ENCODE assay signal across 13 cellular contexts in the genomic region with DNA sequence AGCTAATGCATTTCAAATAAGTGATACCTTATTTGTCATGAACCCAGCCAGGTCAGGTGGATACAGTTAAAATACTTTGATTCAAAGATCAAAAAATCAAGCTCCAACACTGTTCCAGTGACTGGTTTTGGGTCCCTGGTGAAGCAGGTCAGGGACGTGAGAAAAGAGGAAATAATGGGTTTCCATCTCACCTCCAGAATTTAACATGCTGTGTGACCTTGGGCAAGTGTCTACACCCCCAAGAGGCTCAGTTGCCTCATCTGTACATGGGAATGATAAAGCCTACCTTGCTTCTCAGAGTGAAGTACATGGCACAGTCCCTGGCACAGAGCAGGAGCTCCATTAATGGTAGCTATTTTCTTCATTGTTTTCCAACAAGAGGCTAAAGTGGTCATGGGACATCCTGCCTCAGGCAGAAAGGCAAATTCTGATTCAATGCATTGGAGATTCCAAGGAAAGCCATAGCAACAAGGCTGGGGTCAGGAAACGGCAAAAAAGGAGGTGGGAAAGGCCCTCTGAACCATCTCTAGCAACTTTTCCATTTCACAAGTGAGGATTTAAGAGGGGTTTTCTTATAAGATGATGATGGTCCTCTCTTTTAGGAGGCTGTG.
DNase-seq lines count a peak whose midpoint lies in the region; ATAC-seq, FAIRE-seq and TF ChIP-seq lines count a peak whose summit lies in the region.
"Had no signal": no experiment of that assay in that cellular context is flagged by ENCODE, and none has a peak within 500 bp of the region (broad histone marks: within the 10 kb centered on the region; RNA-seq: fewer than 3 reads in every experiment).

No MANE protein-coding gene starts in this region.

- no TSS peak for BruUV-seq in GM12878 (replicated peaks; lab: Mats Ljungman, UMichigan)

- in situ Hi-C loops in GM12878 (cut with MboI): no loop called here

- no peaks in the 10 kb centered on the region; the same call in 1 of the 2 replicates for H3K9me3 ChIP-seq in BLaER1
- no peaks in the 10 kb centered on the region; the same call in 2 of the 3 replicates for H3K9me3 ChIP-seq in GM12878 (replicated peaks; ENCODE audit: control insufficient read depth, insufficient read depth, low read length)
- H3K9me3 ChIP-seq in muscle layer of duodenum (ENCODE audit: control insufficient read depth in 1 of 2, low read length in 2 of 2): no peaks in the 10 kb centered on the region
- H3K9me3 ChIP-seq: colonic mucosa, prostate gland had no signal

- peak overlapping the region; percentile 13; the same call in 1 of the 2 replicates for H2AFZ ChIP-seq in GM12878 (ENCODE audit: control insufficient read depth, low read depth, low read length)

- H3K79me2 ChIP-seq in GM12878 (ENCODE audit: control insufficient read depth, insufficient read depth, low read length): no peaks in the 10 kb centered on the region

- H3K4me1 ChIP-seq in BLaER1 (peaks cover 19% of the 10 kb centered on the region), GM12878 (ENCODE audit: control insufficient read depth, insufficient read depth, low read length) (peaks cover 13% of the 10 kb centered on the region; the same call in 1 of the 2 replicates), muscle layer of duodenum (ENCODE audit: control insufficient read depth in 1 of 2, insufficient read depth in 2 of 2, low read length in 2 of 2) (peaks cover 15 to 39% of the 10 kb centered on the region in 2 donors)
- H3K4me1 ChIP-seq: colonic mucosa, prostate gland had no signal

- no peak for TF ChIP-seq RAD21 in GM12878 (IDR thresholded peaks at IDR 0.05; ENCODE audit: insufficient read depth, low read depth, low read length)

- CTCF ChIA-PET in GM12878 (lab: Yijun Ruan, JAX): interaction anchor here (1.0 to 4.6 kb wide), 3 partner anchors 13 to 17 kb away, joined by 3 to 24 read pairs (median 3); no protein-coding TSS in a partner anchor

- H4K20me1 ChIP-seq in BLaER1 (no peaks in the 10 kb centered on the region), GM12878 (ENCODE audit: control insufficient read depth, insufficient read depth) (no peaks in the 10 kb centered on the region)

- 0% methylated on average over 2 of the region's 2 CpGs for WGBS in GM12878 (ENCODE audit: insufficient coverage, insufficient replicate concordance, low lambda C conversion rate, missing lambda C conversion rate)

- H3K36me3 ChIP-seq in BLaER1 (no peaks in the 10 kb centered on the region), GM12878 (ENCODE audit: control insufficient read depth in 2 of 2, insufficient read depth in 2 of 2, low read length in 1 of 2) (no peaks in the 10 kb centered on the region), muscle layer of duodenum (ENCODE audit: control insufficient read depth in 1 of 2, insufficient read depth in 2 of 2, low read length in 2 of 2) (no peaks in the 10 kb centered on the region)
- H3K36me3 ChIP-seq: colonic mucosa, prostate gland had no signal

- H3K4me3 ChIP-seq in BLaER1 (no peak overlapping the region), GM12878 (no peak overlapping the region), muscle layer of duodenum (ENCODE audit: low read depth in 1 of 2, low read length in 2 of 2) (peak overlapping the region in 1 of 2 donors; percentile 5)
- H3K4me3 ChIP-seq: colonic mucosa, prostate gland had no signal

- no peak for TF ChIP-seq CTCF in GM12878 (IDR thresholded peaks at IDR 0.05 in 2 of 3, conservative IDR thresholded peaks at IDR 0.05 in 1 of 3; ENCODE audit: control insufficient read depth in 2 of 3, extremely low read depth in 1 of 3, insufficient read depth in 1 of 3, low read depth in 3 of 3, low read length in 3 of 3)

- no peak for TF ChIP-seq POLR2A in GM12878 (IDR thresholded peaks at IDR 0.05; ENCODE audit: low read depth, low read length)

- H3K4me2 ChIP-seq in BLaER1 (peak overlapping the region; percentile 71), GM12878 (ENCODE audit: control insufficient read depth, insufficient read depth) (no peak overlapping the region)

- RAD21 ChIA-PET in GM12878 (lab: Charles Lee; ENCODE audit: unreplicated experiment): interaction anchor here (0.9 to 3.2 kb wide), 3 partner anchors 12 to 206 kb away, joined by 3 to 15 read pairs (median 3); no protein-coding TSS in a partner anchor

- no peak for FAIRE-seq in GM12878 (lab: Jason Lieb, UNC)
- FAIRE-seq: frontal cortex, GM18507 had no signal

- POLR2A ChIA-PET in GM12878 (lab: Charles Lee): interaction anchor here (1.1 kb wide), 1 partner anchor 10 kb away, joined by 4 read pairs; no protein-coding TSS in a partner anchor

- H3K9ac ChIP-seq in BLaER1: no peak overlapping the region
- no peak overlapping the region for H3K9ac ChIP-seq in GM12878 (ENCODE audit: control insufficient read depth, insufficient read depth, low read length)

- H3K27me3 ChIP-seq in BLaER1 (no peaks in the 10 kb centered on the region), GM12878 (replicated peaks in 1 of 2; ENCODE audit: control insufficient read depth in 2 of 2, insufficient read depth in 2 of 2, low read length in 1 of 2) (no peaks in the 10 kb centered on the region), muscle layer of duodenum (ENCODE audit: low read depth, low read length) (no peaks in the 10 kb centered on the region)
- H3K27me3 ChIP-seq: colonic mucosa had no signal

- no peak for DNase-seq in GM12878 (ENCODE audit: low read depth, low spot score)
- no peak for DNase-seq in activated CD8-positive, alpha-beta memory T cell treated with anti-CD3 and anti-CD28 coated beads, Interleukin-2, amount 50 U/mL, for 48 hours
- no peak for DNase-seq in NAMALWA (ENCODE audit: low spot score)
- no peak for DNase-seq in NCI-H226
- no peak for DNase-seq in NCI-H1105 treated with DMSO at 0.1 percent for 48 hours (lab: John Stamatoyannopoulos, UW)
- DNase-seq: colonic mucosa, NCI-H2029 treated with DMSO at 0.1 percent for 48 hours had no signal

- TF ChIP-seq EP300 in GM12878 (IDR thresholded peaks at IDR 0.05; ENCODE audit: borderline replicate concordance in 1 of 2, control insufficient read depth in 1 of 2, low read depth in 2 of 2, low read length in 2 of 2): no peak

- SMC1A ChIA-PET in GM12878 (lab: Charles Lee; ENCODE audit: uncharacterized antibody, unreplicated experiment): interaction anchor here (0.7 to 3.1 kb wide), 6 partner anchors 10 to 216 kb away, joined by 3 to 23 read pairs (median 4); no protein-coding TSS in a partner anchor

- ATAC-seq in GM21447 (IDR thresholded peaks at IDR 0.05; ENCODE audit: unreplicated experiment) (peak; percentile 27), GM12878 (peak; percentile 20)

- no peak overlapping the region for H3K27ac ChIP-seq in BLaER1
- H3K27ac ChIP-seq in GM12878 (ENCODE audit: control insufficient read depth, insufficient read depth): no peak overlapping the region
- H3K27ac ChIP-seq in muscle layer of duodenum (ENCODE audit: low read length): peak overlapping the region; percentile 75
- H3K27ac ChIP-seq: colonic mucosa, prostate gland had no signal

- intact Hi-C loops in GM12878 (cut with micrococcal nuclease; ENCODE audit: unreplicated experiment): no loop called here

TF ChIP-seq in GM12878, 131 proteins besides CTCF, POLR2A, EP300 and RAD21:
- TF ChIP-seq MEF2B (IDR thresholded peaks at IDR 0.05; ENCODE audit: partially characterized antibody, poor library complexity, severe bottlenecking): peak; percentile 9
- no peak for TF ChIP-seq FOS (IDR thresholded peaks at IDR 0.05; ENCODE audit: borderline replicate concordance, extremely low read depth, insufficient read length)
